ENCODE assay signal across 22 cellular contexts in genomic region chr10:88918506-88918905, GRCh38. TPM values are rescaled to one million over a fixed set of nuclear protein-coding genes. Genes with fewer than 3 reads are reported as not detected.
"Had no signal": no experiment of that assay in that cellular context is flagged by ENCODE, and none has a peak within 500 bp of the region (broad histone marks: within the 10 kb centered on the region; RNA-seq: fewer than 3 reads in every experiment).

No MANE protein-coding gene starts in this region.

- H3K9ac ChIP-seq: KMS-11 had no signal

- H3K27me3 ChIP-seq: SJCRH30 had no signal

- ATAC-seq: HepG2, K562, Panc1, PC-3, T-cell had no signal

- H3K4me3 ChIP-seq: K562, SJCRH30 had no signal

- H3K4me2 ChIP-seq: KMS-11 had no signal

- DNase-seq: Kasumi-1, MM.1S, NCI-H1092 treated with DMSO at 0.1 percent for 48 hours, NCI-H1436, NCI-H187, NCI-H2029 treated with DMSO at 0.1 percent for 48 hours, NCI-H2171 treated with DMSO at 0.1 percent for 48 hours, NCI-H2227 treated with DMSO at 0.1 percent for 48 hours, NCI-H446, NCI-H510A, NCI-H524 treated with DMSO at 0.1 percent for 48 hours, NCI-H774, PC-3, SHP77, SJCRH30, SW 1271, T-cell had no signal

- H3K27ac ChIP-seq: KMS-11, RWPE1, SJCRH30 had no signal

- H3K9me3 ChIP-seq: SJCRH30 had no signal

- H3K36me3 ChIP-seq: SJCRH30 had no signal

- H3K4me1 ChIP-seq: SJCRH30 had no signal

RNA-seq across cellular contexts. Expression of gene ACTA2, which starts 34.1 kb away (rescaled TPM):
- total RNA-seq: PC-3 had no signal

RNA-seq across cellular contexts. Expression of gene STAMBPL1, which starts 38.5 kb away (rescaled TPM):
- polyA plus RNA-seq: K562 had no signal
